In genomic region chr1:10864776-10865175, GRCh38 we compare ENCODE assay signal across 14 cellular contexts.
DNase-seq lines count a peak whose midpoint lies in the region; ATAC-seq and TF ChIP-seq lines count a peak whose summit lies in the region.
"Had no signal": no experiment of that assay in that cellular context is flagged by ENCODE, and none has a peak within 500 bp of the region (broad histone marks: within the 10 kb centered on the region; RNA-seq: fewer than 3 reads in every experiment).

No MANE protein-coding gene starts in this region.

- peaks cover 5 to 16% of the 10 kb centered on the region in 2 donors for H3K4me1 Mint-ChIP-seq in natural killer cell
- peaks cover 6 to 10% of the 10 kb centered on the region in 2 donors for H3K4me1 Mint-ChIP-seq in natural killer cell treated with Interleukin-12 subunit alpha and Interleukin-12 subunit beta and Interleukin-15 and Interleukin-18, amount 100 ng/mL, for 72 hours (ENCODE audit: low read depth in 2 of 2)
- H3K4me1 Mint-ChIP-seq in glutamatergic neuron (ENCODE audit: low read depth, unreplicated experiment) = peaks cover 47% of the 10 kb centered on the region
- peaks cover 56% of the 10 kb centered on the region for H3K4me1 Mint-ChIP-seq in neural progenitor cell
- H3K4me1 Mint-ChIP-seq in activated CD8-positive, alpha-beta memory T cell treated with anti-CD3 and anti-CD28 coated beads, Interleukin-2, amount 10 ng/mL, durations not matched to agents 7 days and 5 days = peaks cover 10% of the 10 kb centered on the region

- H3K36me3 ChIP-seq in neural progenitor cell = no peaks in the 10 kb centered on the region
- H3K36me3 ChIP-seq: BLaER1 had no signal

- peaks cover 21% of the 10 kb centered on the region for H3K4me1 ChIP-seq in neural progenitor cell

- H3K36me3 Mint-ChIP-seq in natural killer cell = no peaks in the 10 kb centered on the region
- H3K36me3 Mint-ChIP-seq in natural killer cell treated with Interleukin-12 subunit alpha and Interleukin-12 subunit beta and Interleukin-15 and Interleukin-18, amount 100 ng/mL, for 72 hours = no peaks in the 10 kb centered on the region
- H3K36me3 Mint-ChIP-seq in glutamatergic neuron (ENCODE audit: unreplicated experiment) = no peaks in the 10 kb centered on the region
- H3K36me3 Mint-ChIP-seq in neural progenitor cell = no peaks in the 10 kb centered on the region
- no peaks in the 10 kb centered on the region for H3K36me3 Mint-ChIP-seq in activated CD8-positive, alpha-beta memory T cell treated with anti-CD3 and anti-CD28 coated beads, Interleukin-2, amount 10 ng/mL, durations not matched to agents 7 days and 5 days

- CTCF ChIA-PET in activated CD8-positive, alpha-beta memory T cell treated with anti-CD3 and anti-CD28 coated beads, Interleukin-2, amount 10 ng/mL, durations not matched to agents 7 days and 5 days (lab: Charles Lee) = interaction anchor here (7.1 kb wide), 1 partner anchor 371 kb away, joined by 68 read pairs; no protein-coding TSS in a partner anchor

- no peak for TF ChIP-seq CTCF in natural killer cell (IDR thresholded peaks at IDR 0.05)
- TF ChIP-seq CTCF in glutamatergic neuron (IDR thresholded peaks at IDR 0.05; ENCODE audit: partially characterized antibody, unreplicated experiment) = no peak
- TF ChIP-seq CTCF in neural progenitor cell (IDR thresholded peaks at IDR 0.05) = no peak

- H3K27me3 Mint-ChIP-seq in natural killer cell (ENCODE audit: low read depth in 2 of 2) (peaks cover 40 to 46% of the 10 kb centered on the region in 2 donors), glutamatergic neuron (ENCODE audit: unreplicated experiment) (peaks cover 10% of the 10 kb centered on the region), neural progenitor cell (ENCODE audit: insufficient read depth, low read depth) (peaks cover 30% of the 10 kb centered on the region)
- peaks cover 37 to 43% of the 10 kb centered on the region in 2 donors for H3K27me3 Mint-ChIP-seq in natural killer cell treated with Interleukin-12 subunit alpha and Interleukin-12 subunit beta and Interleukin-15 and Interleukin-18, amount 100 ng/mL, for 72 hours
- peaks cover 70% of the 10 kb centered on the region for H3K27me3 Mint-ChIP-seq in activated CD8-positive, alpha-beta memory T cell treated with anti-CD3 and anti-CD28 coated beads, Interleukin-2, amount 10 ng/mL, durations not matched to agents 7 days and 5 days

- peaks cover 50% of the 10 kb centered on the region for H3K27me3 ChIP-seq in neural progenitor cell

- no peaks in the 10 kb centered on the region for H3K9me3 ChIP-seq in neural progenitor cell (ENCODE audit: low read depth)
- H3K9me3 ChIP-seq: BLaER1 had no signal

- H3K9ac ChIP-seq in neural progenitor cell = no peak overlapping the region
- H3K9ac ChIP-seq: BLaER1 had no signal

- H3K4me3 ChIP-seq in neural progenitor cell = no peak overlapping the region
- H3K4me3 ChIP-seq: BLaER1 had no signal

- peak overlapping the region; percentile 21 for H3K4me3 Mint-ChIP-seq in natural killer cell
- no peak overlapping the region for H3K4me3 Mint-ChIP-seq in natural killer cell treated with Interleukin-12 subunit alpha and Interleukin-12 subunit beta and Interleukin-15 and Interleukin-18, amount 100 ng/mL, for 72 hours
- peak overlapping the region; percentile 74 for H3K4me3 Mint-ChIP-seq in glutamatergic neuron (ENCODE audit: unreplicated experiment)
- peak overlapping the region; percentile 24 for H3K4me3 Mint-ChIP-seq in neural progenitor cell
- H3K4me3 Mint-ChIP-seq in activated CD8-positive, alpha-beta memory T cell treated with anti-CD3 and anti-CD28 coated beads, Interleukin-2, amount 10 ng/mL, durations not matched to agents 7 days and 5 days = no peak overlapping the region

- H3K27ac ChIP-seq in neural progenitor cell = no peak overlapping the region
- H3K27ac ChIP-seq: BLaER1 had no signal

- H3K27ac Mint-ChIP-seq in natural killer cell (no peak overlapping the region), glutamatergic neuron (ENCODE audit: unreplicated experiment) (no peak overlapping the region), neural progenitor cell (no peak overlapping the region)
- H3K27ac Mint-ChIP-seq in natural killer cell treated with Interleukin-12 subunit alpha and Interleukin-12 subunit beta and Interleukin-15 and Interleukin-18, amount 100 ng/mL, for 72 hours = no peak overlapping the region
- no peak overlapping the region for H3K27ac Mint-ChIP-seq in activated CD8-positive, alpha-beta memory T cell treated with anti-CD3 and anti-CD28 coated beads, Interleukin-2, amount 10 ng/mL, durations not matched to agents 7 days and 5 days

- ATAC-seq in natural killer cell = no peak
- no peak for ATAC-seq in natural killer cell treated with Interleukin-12 subunit alpha and Interleukin-12 subunit beta and Interleukin-15 and Interleukin-18, amount 100 ng/mL, for 72 hours
- ATAC-seq in activated CD8-positive, alpha-beta memory T cell treated with anti-CD3 and anti-CD28 coated beads, Interleukin-2, amount 10 ng/mL, durations not matched to agents 7 days and 5 days = no peak
- ATAC-seq: HCT116 had no signal

- H3F3A ChIP-seq in neural progenitor cell (ENCODE audit: low read depth) = peaks cover 19% of the 10 kb centered on the region

- no peak overlapping the region for H2AFZ ChIP-seq in neural progenitor cell (replicated peaks)

- peaks cover 3% of the 10 kb centered on the region for H4K20me1 ChIP-seq in neural progenitor cell (ENCODE audit: low read depth)

- no peak overlapping the region for H3K4me2 ChIP-seq in neural progenitor cell
- H3K4me2 ChIP-seq: BLaER1 had no signal

- no peaks in the 10 kb centered on the region for H3K79me2 ChIP-seq in neural progenitor cell (ENCODE audit: low read depth)

- H3K9me3 Mint-ChIP-seq in natural killer cell (no peaks in the 10 kb centered on the region), glutamatergic neuron (ENCODE audit: unreplicated experiment) (peaks cover 18% of the 10 kb centered on the region), neural progenitor cell (no peaks in the 10 kb centered on the region)
- no peaks in the 10 kb centered on the region for H3K9me3 Mint-ChIP-seq in natural killer cell treated with Interleukin-12 subunit alpha and Interleukin-12 subunit beta and Interleukin-15 and Interleukin-18, amount 100 ng/mL, for 72 hours
- no peaks in the 10 kb centered on the region for H3K9me3 Mint-ChIP-seq in activated CD8-positive, alpha-beta memory T cell treated with anti-CD3 and anti-CD28 coated beads, Interleukin-2, amount 10 ng/mL, durations not matched to agents 7 days and 5 days (ENCODE audit: low read depth)

- intact Hi-C loops in natural killer cell (cut with micrococcal nuclease) = loop anchor here (5.0 kb wide), 2 partner anchors 48 to 172 kb away; no protein-coding TSS in a partner anchor

- DNase-seq in natural killer cell (no peak), glutamatergic neuron (no peak), neural progenitor cell (ENCODE audit: low spot score) (no peak), COLO668 (lab: John Stamatoyannopoulos, UW; ENCODE audit: unreplicated experiment) (no peak), pons (ENCODE audit: low spot score) (no peak)
- DNase-seq in natural killer cell treated with Interleukin-12 subunit alpha and Interleukin-12 subunit beta and Interleukin-15 and Interleukin-18, amount 100 ng/mL, for 72 hours (ENCODE audit: low spot score) = no peak
- no peak for DNase-seq in activated CD8-positive, alpha-beta memory T cell treated with anti-CD3 and anti-CD28 coated beads, Interleukin-2, amount 10 ng/mL, durations not matched to agents 7 days and 5 days
- no peak for DNase-seq in effector CD8-positive, alpha-beta T cell (lab: John Stamatoyannopoulos, UW)
- DNase-seq: 8988T, AML-193, Calu3, DMS 273 treated with DMSO at 0.1 percent for 48 hours had no signal

Comparison
In these comparisons a context has a peak if more than half of its experiments do, and no peak if none do; other contexts are left out.
1. H3K4me3 Mint-ChIP-seq: peak in natural killer cell (single experiment), glutamatergic neuron (single experiment) and neural progenitor cell (single experiment); none in natural killer cell treated with Interleukin-12 subunit alpha and Interleukin-12 subunit beta and Interleukin-15 and Interleukin-18, amount 100 ng/mL, for 72 hours (single experiment) and activated CD8-positive, alpha-beta memory T cell treated with anti-CD3 and anti-CD28 coated beads, Interleukin-2, amount 10 ng/mL, durations not matched to agents 7 days and 5 days (single experiment).